Comparison of ENCODE assay signal across 19 cellular contexts in genomic region chr4:101239685-101240084, GRCh38.
DNase-seq lines count a peak whose midpoint lies in the region; ATAC-seq and TF ChIP-seq lines count a peak whose summit lies in the region.
"Had no signal": no experiment of that assay in that cellular context is flagged by ENCODE, and none has a peak within 500 bp of the region (broad histone marks: within the 10 kb centered on the region; RNA-seq: fewer than 3 reads in every experiment).

No MANE protein-coding gene starts in this region.

- H2BK5ac ChIP-seq in IMR-90 (ENCODE audit: low read depth, low read length, poor library complexity, severe bottlenecking) = no peak overlapping the region

- no peaks in the 10 kb centered on the region for H3K27me3 Mint-ChIP-seq in activated B cell treated with CpG ODN at 0.5 μM for 24 hours
- H3K27me3 Mint-ChIP-seq: naive B cell had no signal

- H4K91ac ChIP-seq in IMR-90 (ENCODE audit: insufficient read depth, low read depth, low read length) = no peak overlapping the region

- peaks cover 14% of the 10 kb centered on the region; the same call in 1 of the 2 replicates for H4K20me1 ChIP-seq in IMR-90 (ENCODE audit: insufficient read depth, low read length)

- no peak for TF ChIP-seq RAD21 in IMR-90 (IDR thresholded peaks at IDR 0.05; ENCODE audit: low read length)

- H3K18ac ChIP-seq in IMR-90 (ENCODE audit: low read depth, low read length) = no peak overlapping the region

- no peak for TF ChIP-seq POLR2A in IMR-90 (IDR thresholded peaks at IDR 0.05; ENCODE audit: low read depth, low read length)

- no peaks in the 10 kb centered on the region for H3K36me3 ChIP-seq in IMR-90 (ENCODE audit: control insufficient read depth, insufficient read depth, low read length)
- no peaks in the 10 kb centered on the region for H3K36me3 ChIP-seq in neutrophil

- no peaks in the 10 kb centered on the region for H3K9me3 Mint-ChIP-seq in activated B cell treated with CpG ODN at 0.5 μM for 24 hours
- H3K9me3 Mint-ChIP-seq: CD8-positive, alpha-beta T cell; naive B cell; T-helper 1 cell treated with Interleukin-12 subunit alpha and Interleukin-12 subunit beta and Interleukin-4 antibody, amounts not matched to agents 30 μg/mL and 1 μg/mL, for 36 hours had no signal

- H3K9ac ChIP-seq in IMR-90 (ENCODE audit: low read depth, low read length) = no peak overlapping the region

- TF ChIP-seq CTCF in IMR-90 (conservative IDR thresholded peaks at IDR 0.05; ENCODE audit: low read depth, low read length) = no peak
- TF ChIP-seq CTCF in activated B cell treated with CpG ODN at 0.5 μM for 24 hours (IDR thresholded peaks at IDR 0.05) = no peak
- no peak for TF ChIP-seq CTCF in neutrophil (IDR thresholded peaks at IDR 0.05)

- CTCF ChIA-PET in IMR-90 (lab: Yijun Ruan, JAX) = no interaction called here
- CTCF ChIA-PET in activated B cell treated with CpG ODN at 0.5 μM for 24 hours (lab: Charles Lee) = no interaction called here

- intact Hi-C loops in IMR-90 (cut with micrococcal nuclease) (no loop called here), activated B cell treated with CpG ODN at 0.5 μM for 24 hours (cut with micrococcal nuclease) (no loop called here)

- H3K36me3 Mint-ChIP-seq in activated B cell treated with CpG ODN at 0.5 μM for 24 hours (ENCODE audit: low read depth) = peaks cover 3% of the 10 kb centered on the region
- H3K36me3 Mint-ChIP-seq: CD8-positive, alpha-beta T cell; naive B cell had no signal

- H3K4me3 ChIP-seq in IMR-90 (ENCODE audit: insufficient read depth, low read depth, low read length) = no peak overlapping the region
- no peak overlapping the region for H3K4me3 ChIP-seq in neutrophil (ENCODE audit: low read depth in 1 of 2, low read length in 1 of 2)

- in situ Hi-C loops in IMR-90 (cut with MboI; ENCODE audit: low sequenced_read_pairs) = no loop called here

- no peak overlapping the region for H3K56ac ChIP-seq in IMR-90 (ENCODE audit: extremely low read depth, insufficient read depth, low read length)

- no peak overlapping the region for H3K14ac ChIP-seq in IMR-90 (replicated peaks; ENCODE audit: low read depth, low read length)

- H3K79me1 ChIP-seq in IMR-90 (ENCODE audit: low read depth in 1 of 2, low read length in 2 of 2) = peaks cover 41 to 45% of the 10 kb centered on the region in 2 experiments

- dilution Hi-C loops in IMR-90 (cut with HindIII; ENCODE audit: low sequenced_read_pairs, unreplicated experiment) = no loop called here

- H2AFZ ChIP-seq in IMR-90 (replicated peaks; ENCODE audit: low read length, poor library complexity) = no peak overlapping the region

- H3K4me3 Mint-ChIP-seq in activated B cell treated with CpG ODN at 0.5 μM for 24 hours = no peak overlapping the region
- H3K4me3 Mint-ChIP-seq: CD8-positive, alpha-beta T cell; naive B cell; T-helper 1 cell treated with Interleukin-12 subunit alpha and Interleukin-12 subunit beta and Interleukin-4 antibody, amounts not matched to agents 30 μg/mL and 1 μg/mL, for 36 hours had no signal

- peak overlapping the region; percentile 27 for H3K27ac Mint-ChIP-seq in activated B cell treated with CpG ODN at 0.5 μM for 24 hours
- H3K27ac Mint-ChIP-seq: CD8-positive, alpha-beta T cell; T-helper 1 cell treated with Interleukin-12 subunit alpha and Interleukin-12 subunit beta and Interleukin-4 antibody, amounts not matched to agents 30 μg/mL and 1 μg/mL, for 36 hours had no signal

- H3K4me1 Mint-ChIP-seq in activated B cell treated with CpG ODN at 0.5 μM for 24 hours = peaks cover 71% of the 10 kb centered on the region

- no peak overlapping the region for H4K5ac ChIP-seq in IMR-90 (ENCODE audit: low read depth, low read length)

- no peak overlapping the region for H3K23ac ChIP-seq in IMR-90 (ENCODE audit: low read depth, low read length)

- ATAC-seq in IMR-90 (ENCODE audit: low read depth) = no peak; the same call in 1 of the 2 replicates
- no peak for ATAC-seq in activated B cell treated with CpG ODN at 0.5 μM for 24 hours (ENCODE audit: low read depth)
- no peak for ATAC-seq in HG03097 (IDR thresholded peaks at IDR 0.05; ENCODE audit: low FRiP score, unreplicated experiment)
- ATAC-seq: CD8-positive, alpha-beta T cell; sciatic nerve had no signal

- H3K4me2 ChIP-seq in IMR-90 (ENCODE audit: low read depth, low read length) = no peak overlapping the region

- WGBS in IMR-90 (ENCODE audit: extremely low coverage in 2 of 2, insufficient read length in 1 of 2), 2 experiments = no CpG with 5 or more reads among the region's 1 CpG

- H2AK5ac ChIP-seq in IMR-90 (ENCODE audit: low read depth, low read length) = no peak overlapping the region

- no peak overlapping the region for H2AK9ac ChIP-seq in IMR-90 (replicated peaks; ENCODE audit: low read depth, low read length, poor library complexity)

- H2BK120ac ChIP-seq in IMR-90 (ENCODE audit: low read depth, low read length) = no peak overlapping the region

- H3K4me1 ChIP-seq in IMR-90 (ENCODE audit: control insufficient read depth, insufficient read depth, low read length) = no peaks in the 10 kb centered on the region; the same call in 1 of the 2 replicates
- peaks cover 11 to 37% of the 10 kb centered on the region in 2 experiments for H3K4me1 ChIP-seq in neutrophil (ENCODE audit: control insufficient read depth in 1 of 2, insufficient read depth in 1 of 2, low read depth in 1 of 2, low read length in 1 of 2)

- POLR2A ChIA-PET in IMR-90 (lab: Charles Lee; ENCODE audit: unreplicated experiment) = no interaction called here
- POLR2A ChIA-PET in activated B cell treated with CpG ODN at 0.5 μM for 24 hours (lab: Charles Lee) = no interaction called here

- no peak overlapping the region for H4K8ac ChIP-seq in IMR-90 (ENCODE audit: low read depth in 2 of 2, low read length in 2 of 2)

- H3K9me1 ChIP-seq in IMR-90 (ENCODE audit: insufficient read depth, low read length) = peaks cover 6% of the 10 kb centered on the region; the same call in 1 of the 2 replicates

- no peaks in the 10 kb centered on the region for H3K9me3 ChIP-seq in IMR-90 (ENCODE audit: control insufficient read depth, insufficient read depth, low read length)
- H3K9me3 ChIP-seq in neutrophil = no peaks in the 10 kb centered on the region

- peak; percentile 30 for DNase-seq in EH (ENCODE audit: low read depth)
- DNase-seq in IMR-90 = peak; percentile 26
- DNase-seq in activated B cell treated with CpG ODN at 0.5 μM for 24 hours = no peak
- no peak for DNase-seq in nucleus accumbens (lab: John Stamatoyannopoulos, UW)
- DNase-seq in stimulated activated CD4-positive, alpha-beta T cell treated with anti-CD3 and anti-CD28 coated beads, Interleukin-4, amount 100 ng/mL, for 24 hours = no peak
- DNase-seq: activated CD4-positive, alpha-beta T cell treated with anti-CD3 and anti-CD28 coated beads, Interleukin-2, amount 50 U/mL, for 4 hours; activated naive CD4-positive, alpha-beta T cell; amniotic stem cell; CD8-positive, alpha-beta T cell; DMS53; mesenchymal stem cell; naive B cell; NCI-H1417; NCI-H524; SHP77 treated with DMSO at 0.1 percent for 48 hours had no signal

- BruUV-seq in IMR-90 (replicated peaks; lab: Mats Ljungman, UMichigan) = no TSS peak

- H3K27me3 ChIP-seq in IMR-90 (ENCODE audit: control insufficient read depth, insufficient read depth, low read length) (no peaks in the 10 kb centered on the region), neutrophil (no peaks in the 10 kb centered on the region)

- H3K4ac ChIP-seq in IMR-90 (ENCODE audit: low read depth, low read length) = no peak overlapping the region

- H3K27ac ChIP-seq in IMR-90 (ENCODE audit: insufficient read depth, low read length) = no peak overlapping the region
- peak overlapping the region; percentile 16 for H3K27ac ChIP-seq in neutrophil

- no peak overlapping the region for H2BK15ac ChIP-seq in IMR-90 (ENCODE audit: low read depth, low read length)

- H2BK20ac ChIP-seq in IMR-90 (ENCODE audit: low read depth, low read length) = no peak overlapping the region

TF ChIP-seq in IMR-90, 13 proteins besides CTCF, POLR2A, EP300 and RAD21:
- TF ChIP-seq MAZ (IDR thresholded peaks at IDR 0.05; ENCODE audit: borderline replicate concordance, low read depth, low read length) (no peak), MAFK (IDR thresholded peaks at IDR 0.05; ENCODE audit: low read depth, low read length) (no peak), RFX5 (IDR thresholded peaks at IDR 0.05; ENCODE audit: low read depth, low read length) (no peak), USF2 (IDR thresholded peaks at IDR 0.05; ENCODE audit: low read depth, low read length) (no peak), BHLHE40 (IDR thresholded peaks at IDR 0.05; ENCODE audit: low read depth, low read length) (no peak), MXI1 (IDR thresholded peaks at IDR 0.05; ENCODE audit: borderline replicate concordance, low read depth, low read length) (no peak), CHD1 (IDR thresholded peaks at IDR 0.05; ENCODE audit: low read depth, low read length) (no peak), NFE2L2 (IDR thresholded peaks at IDR 0.05; ENCODE audit: low read depth, low read length) (no peak), CEBPB (IDR thresholded peaks at IDR 0.05; ENCODE audit: low read depth, low read length) (no peak), FOS (IDR thresholded peaks at IDR 0.05; ENCODE audit: low read depth, low read length) (no peak), RCOR1 (IDR thresholded peaks at IDR 0.05; ENCODE audit: insufficient replicate concordance, low read length) (no peak), ELK1 (IDR thresholded peaks at IDR 0.05; ENCODE audit: borderline replicate concordance, low read depth, low read length) (no peak), SMC3 (IDR thresholded peaks at IDR 0.05; ENCODE audit: low read depth, low read length) (no peak)

Comparison
In these comparisons a context has a peak if more than half of its experiments do, and no peak if none do; other contexts are left out.
1. DNase-seq: peak in EH (single experiment) and IMR-90 (single experiment); none in activated B cell treated with CpG ODN at 0.5 μM for 24 hours (single experiment), nucleus accumbens (0 of 56) and stimulated activated CD4-positive, alpha-beta T cell treated with anti-CD3 and anti-CD28 coated beads, Interleukin-4, amount 100 ng/mL, for 24 hours (single experiment).